15 cellular contexts compared by ENCODE assay signal in the genomic region with DNA sequence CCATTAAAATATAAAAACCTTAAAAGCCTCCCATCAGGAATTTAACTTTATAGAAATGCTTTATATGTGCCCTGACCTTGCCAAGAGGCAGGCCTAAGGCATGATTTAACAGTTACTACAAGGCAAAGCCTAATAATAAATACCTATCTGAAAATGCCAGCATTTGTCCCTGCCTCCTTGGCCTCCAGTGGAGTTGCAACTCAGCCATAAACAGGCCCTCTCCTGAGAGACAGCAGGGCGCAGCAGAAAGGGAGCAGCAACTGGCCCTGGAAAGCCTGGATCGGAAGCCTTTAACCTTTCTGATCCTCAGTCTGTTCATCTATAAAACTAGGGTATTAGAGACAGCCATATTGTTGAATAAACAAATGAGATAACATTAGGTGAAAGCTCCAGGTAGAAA.
DNase-seq lines count a peak whose midpoint lies in the region; ATAC-seq, FAIRE-seq and TF ChIP-seq lines count a peak whose summit lies in the region.
"Had no signal": no experiment of that assay in that cellular context is flagged by ENCODE, and none has a peak within 500 bp of the region (broad histone marks: within the 10 kb centered on the region; RNA-seq: fewer than 3 reads in every experiment).

No MANE protein-coding gene starts in this region.

- H3K27ac ChIP-seq in H9 (ENCODE audit: insufficient read length, low read depth, low read length): no peak overlapping the region
- H3K27ac ChIP-seq in K562 (ENCODE audit: extremely low read depth, low read depth, low read length): no peak overlapping the region
- no peak overlapping the region for H3K27ac ChIP-seq in GM23248

- H2AFZ ChIP-seq in H9 (ENCODE audit: low read length): no peak overlapping the region
- H2AFZ ChIP-seq in K562 (ENCODE audit: low read depth, low read length): 0 out of 2 replicates have a peak overlapping the region, but pooled peaks have one; percentile 12
- H2AFZ ChIP-seq in GM23248: no peak overlapping the region

- no peak overlapping the region for H3K18ac ChIP-seq in H9 (ENCODE audit: insufficient read length, low read depth, low read length)

- H3K79me2 ChIP-seq in H9 (ENCODE audit: insufficient read depth, low read length): no peaks in the 10 kb centered on the region
- no peaks in the 10 kb centered on the region for H3K79me2 ChIP-seq in K562 (ENCODE audit: control insufficient read depth, insufficient read depth, low read length)
- H3K79me2 ChIP-seq in GM23248 (ENCODE audit: insufficient read depth): no peaks in the 10 kb centered on the region

- H3K36me3 ChIP-seq in K562 (ENCODE audit: control insufficient read depth, insufficient read depth, low read length) (no peaks in the 10 kb centered on the region), GM23248 (ENCODE audit: low read depth) (no peaks in the 10 kb centered on the region)

- no peak overlapping the region for H2AK5ac ChIP-seq in H9 (ENCODE audit: insufficient read length, low read length)

- H3K4me3 ChIP-seq in K562: no peak overlapping the region
- no peak overlapping the region for H3K4me3 ChIP-seq in GM23248

- TF ChIP-seq POLR2A in K562 (conservative IDR thresholded peaks at IDR 0.05): no peak

- no peaks in the 10 kb centered on the region for H3F3A ChIP-seq in GM23248 (ENCODE audit: insufficient read depth)

- TF ChIP-seq CTCF in H9 (conservative IDR thresholded peaks at IDR 0.05) (no peak), K562 (IDR thresholded peaks at IDR 0.05 in 2 of 3, conservative IDR thresholded peaks at IDR 0.05 in 1 of 3; ENCODE audit: insufficient read depth in 2 of 3, low read depth in 1 of 3, low read length in 3 of 3) (no peak)

- H3K27ac Mint-ChIP-seq in H9: peak overlapping the region in 2 of 3 experiments; percentile 40 to 93; a peak in 3 of 7 replicates
- H3K27ac Mint-ChIP-seq in activated T-cell treated with anti-CD3 and anti-CD28 coated beads, Interleukin-2, amount 50 U/mL, for 72 hours: no peak overlapping the region

- no peak overlapping the region for H4K5ac ChIP-seq in H9 (ENCODE audit: insufficient read length, low read depth, low read length)

- H2BK12ac ChIP-seq in H9 (ENCODE audit: insufficient read length, low read depth, low read length): no peak overlapping the region

- H4K91ac ChIP-seq in H9 (ENCODE audit: insufficient read length, low read depth, low read length): no peak overlapping the region

- H3K4me3 Mint-ChIP-seq in H9: no peak overlapping the region; a peak in 1 of 5 replicates
- no peak overlapping the region for H3K4me3 Mint-ChIP-seq in activated T-cell treated with anti-CD3 and anti-CD28 coated beads, Interleukin-2, amount 50 U/mL, for 72 hours

- TF ChIP-seq RAD21 in K562 (CRISPR knock-in tag; conservative IDR thresholded peaks at IDR 0.05 in 1 of 2, IDR thresholded peaks at IDR 0.05 in 1 of 2): no peak

- FAIRE-seq in K562 (lab: Jason Lieb, UNC): no peak
- FAIRE-seq: RCC 7860 had no signal

- intact Hi-C loops in K562 (cut with micrococcal nuclease): no loop called here

- no peak overlapping the region for H3K23ac ChIP-seq in H9 (ENCODE audit: insufficient read length, low read depth, low read length)

- peaks cover 0 to 3% of the 10 kb centered on the region in 2 experiments; a peak in 2 of 5 replicates for H3K9me3 Mint-ChIP-seq in H9
- H3K9me3 Mint-ChIP-seq in activated T-cell treated with anti-CD3 and anti-CD28 coated beads, Interleukin-2, amount 50 U/mL, for 72 hours: peaks cover 0 to 1% of the 10 kb centered on the region in 2 donors

- no peaks in the 10 kb centered on the region for H3K9me1 ChIP-seq in K562 (ENCODE audit: control insufficient read depth, insufficient read depth, low read length)

- no peak overlapping the region for H3K4me2 ChIP-seq in H9 (ENCODE audit: insufficient read depth, insufficient read length, low read length)
- H3K4me2 ChIP-seq in K562 (ENCODE audit: insufficient read depth, low read length): no peak overlapping the region
- H3K4me2 ChIP-seq in GM23248 (ENCODE audit: unreplicated experiment): no peak overlapping the region

- H2BK5ac ChIP-seq in H9 (ENCODE audit: insufficient read length, low read length): no peak overlapping the region

- no peak overlapping the region for H3T11ph ChIP-seq in H9 (ENCODE audit: low read length)

- H3K79me1 ChIP-seq in H9 (ENCODE audit: insufficient read depth, low read depth, low read length, poor library complexity, severe bottlenecking): no peaks in the 10 kb centered on the region

- no peak overlapping the region for H2BK20ac ChIP-seq in H9 (ENCODE audit: low read depth, low read length, poor library complexity, severe bottlenecking)

- CTCF ChIA-PET in K562 (lab: Yijun Ruan, JAX; ENCODE audit: low intra/inter-chr PET ratio): no interaction called here

- no peak overlapping the region for H3K14ac ChIP-seq in H9 (ENCODE audit: insufficient read depth, low read length)

- H4K20me1 ChIP-seq in H9 (ENCODE audit: control insufficient read depth, insufficient read depth, insufficient read length) (no peaks in the 10 kb centered on the region), K562 (replicated peaks; ENCODE audit: control insufficient read depth, insufficient read depth, low read length) (no peaks in the 10 kb centered on the region), GM23248 (ENCODE audit: insufficient read depth) (no peaks in the 10 kb centered on the region)

- no peaks in the 10 kb centered on the region for H3K9me3 ChIP-seq in H9 (ENCODE audit: control insufficient read depth, low read depth, low read length)
- no peaks in the 10 kb centered on the region for H3K9me3 ChIP-seq in K562 (replicated peaks; ENCODE audit: control insufficient read depth, insufficient read depth, low read depth, low read length)
- no peaks in the 10 kb centered on the region for H3K9me3 ChIP-seq in GM23248 (ENCODE audit: low read depth)

- DNase-seq in H9 (no peak), K562 (ENCODE audit: extremely low read depth in 1 of 4, low spot score in 3 of 4) (no peak), iPS-NIHi11 (ENCODE audit: low spot score) (peak; percentile 23), retina (peak; percentile 19), SIG-M5 (lab: John Stamatoyannopoulos, UW) (no peak), GM23248 (no peak)
- DNase-seq in activated T-cell treated with anti-CD3 and anti-CD28 coated beads, Interleukin-2, amount 50 U/mL, for 72 hours: no peak
- DNase-seq: Karpas-422, MM.1S, NCI-H1092 treated with DMSO at 0.1 percent for 48 hours, NCI-H2081 treated with DMSO at 0.1 percent for 48 hours, NCI-H2227 treated with DMSO at 0.1 percent for 48 hours, NCI-H524, SHP77 treated with DMSO at 0.1 percent for 48 hours had no signal

- H2BK120ac ChIP-seq in H9 (ENCODE audit: low read depth, low read length, poor library complexity, severe bottlenecking): no peak overlapping the region

- peaks cover 0 to 6% (median 3%) of the 10 kb centered on the region in 3 experiments; a peak in 3 of 7 replicates for H3K36me3 Mint-ChIP-seq in H9 (ENCODE audit: insufficient read depth in 1 of 3, low read depth in 3 of 3)
- no peaks in the 10 kb centered on the region for H3K36me3 Mint-ChIP-seq in activated T-cell treated with anti-CD3 and anti-CD28 coated beads, Interleukin-2, amount 50 U/mL, for 72 hours (ENCODE audit: insufficient read depth in 2 of 2)

- H3K4ac ChIP-seq in H9 (ENCODE audit: low read depth, low read length): no peak overlapping the region

- peaks cover 27% of the 10 kb centered on the region in 2 experiments for H3K4me1 Mint-ChIP-seq in H9
- H3K4me1 Mint-ChIP-seq in activated T-cell treated with anti-CD3 and anti-CD28 coated beads, Interleukin-2, amount 50 U/mL, for 72 hours (ENCODE audit: low read depth): no peaks in the 10 kb centered on the region

- H3K56ac ChIP-seq in H9 (ENCODE audit: insufficient read length, low read depth, low read length): no peak overlapping the region

- H3K27me3 ChIP-seq in H9 (ENCODE audit: insufficient read depth, low read length) (no peaks in the 10 kb centered on the region), K562 (ENCODE audit: control insufficient read depth in 2 of 2, insufficient read depth in 2 of 2, low read length in 2 of 2) (no peaks in the 10 kb centered on the region), GM23248 (replicated peaks; ENCODE audit: insufficient read depth) (no peaks in the 10 kb centered on the region)

- no peak overlapping the region for H4K8ac ChIP-seq in H9 (replicated peaks; ENCODE audit: insufficient read length, low read depth, low read length)

- no peaks in the 10 kb centered on the region for H3K23me2 ChIP-seq in H9 (ENCODE audit: insufficient read length, low read depth, low read length, poor library complexity, severe bottlenecking)

- H3K9ac ChIP-seq in H9 (ENCODE audit: extremely low read depth, insufficient read length, low read length) (no peak overlapping the region), K562 (ENCODE audit: insufficient read depth in 1 of 2, low read depth in 2 of 2, low read length in 2 of 2) (no peak overlapping the region), GM23248 (no peak overlapping the region)

- BruUV-seq in K562 (replicated peaks; lab: Mats Ljungman, UMichigan): no TSS peak

- no peak overlapping the region for H2BK15ac ChIP-seq in H9 (ENCODE audit: low read depth, low read length)

- no peaks in the 10 kb centered on the region; the same call in 1 of the 2 replicates for H3K4me1 ChIP-seq in H9 (ENCODE audit: insufficient read depth, low read length)
- no peaks in the 10 kb centered on the region for H3K4me1 ChIP-seq in K562 (replicated peaks in 1 of 2; ENCODE audit: control insufficient read depth in 2 of 2, insufficient read depth in 2 of 2, low read length in 2 of 2)
- no peaks in the 10 kb centered on the region for H3K4me1 ChIP-seq in GM23248 (ENCODE audit: insufficient read depth)

- no peak for TF ChIP-seq EP300 in K562 (IDR thresholded peaks at IDR 0.05; ENCODE audit: low read length)

- no peaks in the 10 kb centered on the region for H3K27me3 Mint-ChIP-seq in H9 (ENCODE audit: low read depth)
- H3K27me3 Mint-ChIP-seq in activated T-cell treated with anti-CD3 and anti-CD28 coated beads, Interleukin-2, amount 50 U/mL, for 72 hours (ENCODE audit: low read depth): no peaks in the 10 kb centered on the region

- ATAC-seq in K562: no peak
- ATAC-seq in activated T-cell treated with anti-CD3 and anti-CD28 coated beads, Interleukin-2, amount 50 U/mL, for 72 hours (replicated peaks in 1 of 2): no peak

- in situ Hi-C loops in K562 (cut with MboI) (no loop called here), GM23248 (cut with MboI) (no loop called here)

- no CpG with 5 or more reads among the region's 2 CpGs for WGBS in H9 (ENCODE audit: extremely low coverage, insufficient read length, low lambda C conversion rate)
- WGBS in K562 (ENCODE audit: insufficient coverage, low coverage, missing lambda C conversion rate): 24% methylated on average over 2 of the region's 2 CpGs
- 93 to 94% methylated on average over 2 of the region's 2 CpGs for WGBS in GM23248 (ENCODE audit: low coverage in 1 of 2, low lambda C conversion rate in 2 of 2, missing lambda C conversion rate in 2 of 2), 2 experiments

- H3K9me2 ChIP-seq in GM23248 (ENCODE audit: insufficient read depth): no peaks in the 10 kb centered on the region

- POLR2A ChIA-PET in K562 (lab: Yijun Ruan, JAX): no interaction called here

TF ChIP-seq in K562, 482 proteins besides CTCF, POLR2A, EP300 and RAD21 (continues in another document):
- TF ChIP-seq NONO (IDR thresholded peaks at IDR 0.05; ENCODE audit: low read depth in 2 of 2, low read length in 1 of 2) (no peak), PCBP2 (IDR thresholded peaks at IDR 0.05; ENCODE audit: low read depth, low read length, poor library complexity, severe bottlenecking) (no peak), KDM4B (IDR thresholded peaks at IDR 0.05; ENCODE audit: borderline replicate concordance in 2 of 2, low read depth in 1 of 2) (no peak)

Comparison
In these comparisons a context has a peak if more than half of its experiments do, and no peak if none do; other contexts are left out.
1. DNase-seq: peak in iPS-NIHi11 (single experiment) and retina (single experiment); none in H9 (single experiment), K562 (0 of 4), SIG-M5 (single experiment), GM23248 (single experiment) and activated T-cell treated with anti-CD3 and anti-CD28 coated beads, Interleukin-2, amount 50 U/mL, for 72 hours (0 of 2).